10 cellular contexts compared by ENCODE assay signal in the genomic region with DNA sequence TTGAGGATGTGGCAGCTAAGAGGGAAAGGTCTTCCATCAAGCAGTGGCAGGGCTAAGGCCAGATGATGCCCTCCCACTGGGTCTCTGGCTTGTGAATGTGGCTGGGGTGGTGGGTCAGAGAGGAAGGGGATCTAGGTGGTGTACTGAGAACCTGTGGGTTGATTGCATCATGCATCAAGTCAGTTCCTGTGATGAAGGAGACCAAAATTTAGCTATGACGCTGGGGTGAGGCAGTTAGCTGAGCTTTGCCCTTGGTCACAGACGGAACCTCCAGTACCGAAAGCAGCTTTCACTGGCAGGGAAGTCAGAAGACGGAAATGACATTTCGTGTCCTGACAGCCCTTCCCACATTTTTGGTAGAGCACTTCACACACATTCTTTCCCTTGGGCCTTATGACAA. TPM values are rescaled to one million over a fixed set of nuclear protein-coding genes. Genes with fewer than 3 reads are reported as not detected.
A peak's percentile ranks its signal among the peaks of the same experiment; 100 is the strongest.
DNase-seq lines count a peak whose midpoint lies in the region; ATAC-seq lines count a peak whose summit lies in the region.
"Had no signal": no experiment of that assay in that cellular context is flagged by ENCODE, and none has a peak within 500 bp of the region (broad histone marks: within the 10 kb centered on the region; RNA-seq: fewer than 3 reads in every experiment).

No MANE protein-coding gene starts in this region.

- WGBS in GM23248 (ENCODE audit: low coverage in 1 of 2, low lambda C conversion rate in 2 of 2, missing lambda C conversion rate in 2 of 2), 2 experiments = 96 to 100% methylated on average over 5 of the region's 5 CpGs

- H3K27me3 Mint-ChIP-seq in immature natural killer cell (ENCODE audit: low read depth in 3 of 3) = peaks cover 0 to 6% (median 3%) of the 10 kb centered on the region in 3 donors
- no peaks in the 10 kb centered on the region for H3K27me3 Mint-ChIP-seq in stimulated activated naive B cell treated with anti-CD40 and anti-IgM and Interleukin-4, amounts not matched to agents 10 μg/mL and 1 μg/mL and 100 μg/mL, for 72 hours

- H3K4me1 Mint-ChIP-seq in immature natural killer cell = peaks cover 6 to 16% of the 10 kb centered on the region in 2 donors
- peaks cover 20 to 34% of the 10 kb centered on the region in 2 donors for H3K4me1 Mint-ChIP-seq in stimulated activated naive B cell treated with anti-CD40 and anti-IgM and Interleukin-4, amounts not matched to agents 10 μg/mL and 1 μg/mL and 100 μg/mL, for 72 hours

- no peaks in the 10 kb centered on the region for H3K9me3 ChIP-seq in GM23248 (ENCODE audit: low read depth)

- no peaks in the 10 kb centered on the region for H3K27me3 ChIP-seq in GM23248 (replicated peaks; ENCODE audit: insufficient read depth)

- H3K27ac ChIP-seq in GM23248 = no peak overlapping the region

- DNase-seq in NAMALWA (ENCODE audit: low spot score) = peak; percentile 3
- DNase-seq in activated naive CD4-positive, alpha-beta T cell treated with anti-CD3 and anti-CD28 coated beads, Interleukin-2, amount 50 U/mL, for 72 hours (ENCODE audit: low spot score in 2 of 2) = no peak
- DNase-seq in immature natural killer cell = no peak
- no peak for DNase-seq in stimulated activated naive B cell treated with anti-CD40 and anti-IgM and Interleukin-4, amounts not matched to agents 10 μg/mL and 1 μg/mL and 100 μg/mL, for 72 hours
- no peak for DNase-seq in cortex of kidney (lab: John Stamatoyannopoulos, UW)
- DNase-seq in islet precursor cell = no peak
- no peak for DNase-seq in GM23248
- DNase-seq: DMS153; NK-92 treated with Interleukin-12 subunit alpha and Interleukin-12 subunit beta, amount 100 ng/mL, for 24 hours had no signal

- no peak overlapping the region for H3K4me3 ChIP-seq in GM23248

- ATAC-seq in activated naive CD4-positive, alpha-beta T cell treated with anti-CD3 and anti-CD28 coated beads, Interleukin-2, amount 50 U/mL, for 72 hours = peak in 1 of 2 donors; percentile 43
- ATAC-seq in stimulated activated naive B cell treated with anti-CD40 and anti-IgM and Interleukin-4, amounts not matched to agents 10 μg/mL and 1 μg/mL and 100 μg/mL, for 72 hours (replicated peaks) = no peak
- ATAC-seq in GM18861 (IDR thresholded peaks at IDR 0.05; ENCODE audit: unreplicated experiment) = no peak

- H3F3A ChIP-seq in GM23248 (ENCODE audit: insufficient read depth) = peaks cover 30% of the 10 kb centered on the region

- H2AFZ ChIP-seq in GM23248 = no peak overlapping the region

- H3K4me1 ChIP-seq in GM23248 (ENCODE audit: insufficient read depth) = peaks cover 17% of the 10 kb centered on the region

- H3K79me2 ChIP-seq in GM23248 (ENCODE audit: insufficient read depth) = no peaks in the 10 kb centered on the region

- H3K9ac ChIP-seq in GM23248 = no peak overlapping the region

- H3K9me2 ChIP-seq in GM23248 (ENCODE audit: insufficient read depth) = no peaks in the 10 kb centered on the region

- no peak overlapping the region for H3K4me3 Mint-ChIP-seq in immature natural killer cell
- H3K4me3 Mint-ChIP-seq in stimulated activated naive B cell treated with anti-CD40 and anti-IgM and Interleukin-4, amounts not matched to agents 10 μg/mL and 1 μg/mL and 100 μg/mL, for 72 hours = no peak overlapping the region

- H3K36me3 ChIP-seq in GM23248 (ENCODE audit: low read depth) = peaks cover 5% of the 10 kb centered on the region; the same call in 1 of the 2 replicates

- H3K27ac Mint-ChIP-seq in activated naive CD4-positive, alpha-beta T cell treated with anti-CD3 and anti-CD28 coated beads, Interleukin-2, amount 50 U/mL, for 72 hours = peak overlapping the region; percentile 72 to 79
- H3K27ac Mint-ChIP-seq in immature natural killer cell = peak overlapping the region; percentile 16 to 81 (median 48)
- peak overlapping the region; percentile 83 for H3K27ac Mint-ChIP-seq in stimulated activated naive B cell treated with anti-CD40 and anti-IgM and Interleukin-4, amounts not matched to agents 10 μg/mL and 1 μg/mL and 100 μg/mL, for 72 hours

- no peak overlapping the region for H3K4me2 ChIP-seq in GM23248 (ENCODE audit: unreplicated experiment)

- H4K20me1 ChIP-seq in GM23248 (ENCODE audit: insufficient read depth) = no peaks in the 10 kb centered on the region

- H3K36me3 Mint-ChIP-seq in activated naive CD4-positive, alpha-beta T cell treated with anti-CD3 and anti-CD28 coated beads, Interleukin-2, amount 50 U/mL, for 72 hours = no peaks in the 10 kb centered on the region
- peaks cover under 1 to 15% (median 6%) of the 10 kb centered on the region in 3 donors for H3K36me3 Mint-ChIP-seq in immature natural killer cell
- peaks cover 48 to 64% of the 10 kb centered on the region in 2 donors for H3K36me3 Mint-ChIP-seq in stimulated activated naive B cell treated with anti-CD40 and anti-IgM and Interleukin-4, amounts not matched to agents 10 μg/mL and 1 μg/mL and 100 μg/mL, for 72 hours

- in situ Hi-C loops in GM23248 (cut with MboI) = loop anchor here (10.0 to 25.0 kb wide), 2 partner anchors 340 to 452 kb away; no protein-coding TSS in a partner anchor

- no peaks in the 10 kb centered on the region for H3K9me3 Mint-ChIP-seq in activated naive CD4-positive, alpha-beta T cell treated with anti-CD3 and anti-CD28 coated beads, Interleukin-2, amount 50 U/mL, for 72 hours
- H3K9me3 Mint-ChIP-seq in immature natural killer cell = no peaks in the 10 kb centered on the region
- no peaks in the 10 kb centered on the region for H3K9me3 Mint-ChIP-seq in stimulated activated naive B cell treated with anti-CD40 and anti-IgM and Interleukin-4, amounts not matched to agents 10 μg/mL and 1 μg/mL and 100 μg/mL, for 72 hours

RNA-seq across cellular contexts. Expression of a gene that starts 20.7 kb away (rescaled TPM):
- 100 to 1,000 TPM in 1 of 2 donors, 10 to 100 TPM in 1; 64.2 to 189 TPM for total RNA-seq in activated naive CD4-positive, alpha-beta T cell treated with anti-CD3 and anti-CD28 coated beads, Interleukin-2, amount 50 U/mL, for 72 hours
- polyA plus RNA-seq in immature natural killer cell (10 to 100 TPM; 11.4 to 24.6 (median 18.7) TPM), GM23248 (2016; fragmentation: Nextera tagmentation; extraction: Ambion mirVana) (9.7 and 12.3 TPM in 2 replicates)
- total RNA-seq in GM23248 (2014; rRNA removed; shearing (Covaris generic)) = 14.3 and 45.4 TPM in 2 replicates

RNA-seq across cellular contexts. Expression of a gene that starts 41.1 kb away (rescaled TPM):
- total RNA-seq in activated naive CD4-positive, alpha-beta T cell treated with anti-CD3 and anti-CD28 coated beads, Interleukin-2, amount 50 U/mL, for 72 hours = 10 to 100 TPM in 1 of 2 donors, 1 to 10 TPM in 1; 8.0 to 11.9 TPM
- polyA plus RNA-seq in immature natural killer cell (10 to 100 TPM; 26.3 to 50.1 (median 35.6) TPM), GM23248 (2016; fragmentation: Nextera tagmentation; extraction: Ambion mirVana) (6.6 and 8.7 TPM in 2 replicates)
- 5.7 and 14.7 TPM in 2 replicates for total RNA-seq in GM23248 (2014; rRNA removed; shearing (Covaris generic))
